15 cellular contexts compared by ENCODE assay signal in the genomic region with DNA sequence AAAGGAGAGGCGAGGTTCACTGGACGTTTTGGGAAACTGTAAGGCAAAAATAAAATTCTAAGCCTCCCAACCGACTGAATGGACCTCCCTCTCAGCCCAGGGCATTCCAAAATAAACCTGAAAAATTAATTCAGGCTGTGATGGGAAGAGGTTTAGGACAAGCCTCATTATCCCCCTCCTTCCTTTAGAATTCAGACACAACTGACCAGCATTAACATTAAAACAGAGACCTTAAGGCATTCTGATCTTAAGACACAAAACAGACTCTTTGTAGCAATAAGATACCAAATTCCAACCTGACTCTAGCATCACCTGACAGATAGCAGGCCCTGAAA. TPM values are rescaled to one million over a fixed set of nuclear protein-coding genes. Genes with fewer than 3 reads are reported as not detected.
A peak's percentile ranks its signal among the peaks of the same experiment; 100 is the strongest.
DNase-seq lines count a peak whose midpoint lies in the region; ATAC-seq and TF ChIP-seq lines count a peak whose summit lies in the region.
"Had no signal": no experiment of that assay in that cellular context is flagged by ENCODE, and none has a peak within 500 bp of the region (broad histone marks: within the 10 kb centered on the region; RNA-seq: fewer than 3 reads in every experiment).

No MANE protein-coding gene starts in this region.

- TF ChIP-seq POLR2A in esophagus squamous epithelium (IDR thresholded peaks at IDR 0.05): no peak
- no peak for TF ChIP-seq POLR2A in prostate gland (IDR thresholded peaks at IDR 0.05)

- H3K4me1 ChIP-seq in GM23248 (ENCODE audit: insufficient read depth) (no peaks in the 10 kb centered on the region), PC-9 (replicated peaks; ENCODE audit: insufficient read depth) (peaks cover 7% of the 10 kb centered on the region), esophagus squamous epithelium (peaks cover 11 to 46% (median 19%) of the 10 kb centered on the region in 3 donors), prostate gland (replicated peaks) (no peaks in the 10 kb centered on the region)

- peak overlapping the region; percentile 56 for H2AFZ ChIP-seq in GM23248
- H2AFZ ChIP-seq in PC-9: no peak overlapping the region

- POLR2A ChIA-PET in PC-9 (lab: Charles Lee; ENCODE audit: unreplicated experiment): interaction anchor here (0.6 to 0.7 kb wide), 2 partner anchors 114 to 118 kb away, joined by 3 to 6 read pairs; a partner anchor contains a TSS

- TF ChIP-seq CTCF in PC-9 (conservative IDR thresholded peaks at IDR 0.05) (no peak), esophagus squamous epithelium (IDR thresholded peaks at IDR 0.05) (no peak), prostate gland (IDR thresholded peaks at IDR 0.05) (no peak)

- no peaks in the 10 kb centered on the region for H3K9me3 ChIP-seq in GM23248 (ENCODE audit: low read depth)
- peaks cover 14% of the 10 kb centered on the region for H3K9me3 ChIP-seq in PC-9 (ENCODE audit: insufficient read depth, low read depth)
- H3K9me3 ChIP-seq in esophagus squamous epithelium: peaks cover 0 to 13% (median 10%) of the 10 kb centered on the region in 3 donors
- H3K9me3 ChIP-seq in prostate gland: no peaks in the 10 kb centered on the region

- H3K9me2 ChIP-seq in GM23248 (ENCODE audit: insufficient read depth) (no peaks in the 10 kb centered on the region), PC-9 (ENCODE audit: insufficient read depth) (no peaks in the 10 kb centered on the region)

- H3K27me3 ChIP-seq in GM23248 (replicated peaks; ENCODE audit: insufficient read depth) (no peaks in the 10 kb centered on the region), PC-9 (ENCODE audit: insufficient read depth, low read depth) (no peaks in the 10 kb centered on the region), esophagus squamous epithelium (no peaks in the 10 kb centered on the region), prostate gland (replicated peaks; ENCODE audit: insufficient read depth) (no peaks in the 10 kb centered on the region)

- H3K36me3 ChIP-seq in GM23248 (ENCODE audit: low read depth): no peaks in the 10 kb centered on the region
- H3K36me3 ChIP-seq in PC-9 (ENCODE audit: low read depth): no peaks in the 10 kb centered on the region
- H3K36me3 ChIP-seq in esophagus squamous epithelium: no peaks in the 10 kb centered on the region
- H3K36me3 ChIP-seq in prostate gland: no peaks in the 10 kb centered on the region

- 11% methylated on average over 3 of the region's 3 CpGs for WGBS in GM23248 (ENCODE audit: low coverage in 1 of 2, low lambda C conversion rate in 2 of 2, missing lambda C conversion rate in 2 of 2), 2 experiments
- 12 to 50% methylated on average over 3 of the region's 3 CpGs for WGBS in esophagus squamous epithelium, 2 donors
- WGBS in prostate gland: 52% methylated on average over 3 of the region's 3 CpGs

- H3K79me2 ChIP-seq in GM23248 (ENCODE audit: insufficient read depth) (no peaks in the 10 kb centered on the region), PC-9 (ENCODE audit: low read depth) (no peaks in the 10 kb centered on the region)

- peak overlapping the region; percentile 78 for H3K4me2 ChIP-seq in GM23248 (ENCODE audit: unreplicated experiment)
- peak overlapping the region; percentile 51; the same call in 1 of the 2 replicates for H3K4me2 ChIP-seq in PC-9

- in situ Hi-C loops in GM23248 (cut with MboI): no loop called here

- no peaks in the 10 kb centered on the region for H3F3A ChIP-seq in GM23248 (ENCODE audit: insufficient read depth)
- H3F3A ChIP-seq in PC-9 (ENCODE audit: insufficient read depth, low read depth): peaks cover 9% of the 10 kb centered on the region; the same call in 1 of the 2 replicates

- H3K27ac ChIP-seq in GM23248 (no peak overlapping the region), PC-9 (no peak overlapping the region), esophagus squamous epithelium (no peak overlapping the region), prostate gland (no peak overlapping the region)
- H3K27ac ChIP-seq: epithelial cell of prostate had no signal

- H4K20me1 ChIP-seq in GM23248 (ENCODE audit: insufficient read depth): no peaks in the 10 kb centered on the region
- no peaks in the 10 kb centered on the region for H4K20me1 ChIP-seq in PC-9 (ENCODE audit: insufficient read depth)

- no peak overlapping the region for H3K9ac ChIP-seq in GM23248

- DNase-seq in GM23248: no peak
- DNase-seq in PC-9: no peak
- no peak for DNase-seq in esophagus squamous epithelium (lab: John Stamatoyannopoulos, UW)
- no peak for DNase-seq in prostate gland (ENCODE audit: low spot score)
- no peak for DNase-seq in NCI-H226
- no peak for DNase-seq in ureter (ENCODE audit: low spot score)
- DNase-seq: activated CD4-positive, CD25-positive, alpha-beta regulatory T cell treated with anti-CD3 and anti-CD28 coated beads, Interleukin-2, amount 50 U/mL, for 72 hours; activated naive CD8-positive, alpha-beta T cell treated with anti-CD3 and anti-CD28 coated beads for 36 hours; KG1; NCI-H1436 treated with DMSO at 0.1 percent for 48 hours; stimulated activated naive CD4-positive, alpha-beta T cell had no signal

- no TSS peak for BruUV-seq in PC-9 (replicated peaks; lab: Mats Ljungman, UMichigan)

- H3K4me3 ChIP-seq in GM23248 (no peak overlapping the region), PC-9 (no peak overlapping the region), esophagus squamous epithelium (peak overlapping the region in 3 of 4 donors; percentile 48 to 62 (median 50)), prostate gland (peak overlapping the region; percentile 36 to 48)

- no peak for ATAC-seq in HG03045 (IDR thresholded peaks at IDR 0.05; ENCODE audit: unreplicated experiment)
- no peak for ATAC-seq in GM21576 (IDR thresholded peaks at IDR 0.05; ENCODE audit: unreplicated experiment)

- intact Hi-C loops in PC-9 (cut with micrococcal nuclease; ENCODE audit: unreplicated experiment) (no loop called here), esophagus squamous epithelium (cut with DNase I) (loop anchor here (10.0 kb wide), 1 partner anchor 412 kb away; a partner anchor contains a TSS), prostate gland (cut with DNase I) (loop anchor here (10.0 kb wide), 2 partner anchors 302 to 412 kb away; a partner anchor contains a TSS)

- CTCF ChIA-PET in PC-9 (lab: Charles Lee): no interaction called here

RNA-seq across cellular contexts. Expression of a gene that starts 0.3 kb away (rescaled TPM):
- 0.38 and 0.65 TPM in 2 replicates for total RNA-seq in GM23248 (2014; rRNA removed; shearing (Covaris generic))
- 0.81 and 1.1 TPM in 2 replicates for polyA plus RNA-seq in GM23248 (2016; fragmentation: Nextera tagmentation; extraction: Ambion mirVana)
- total RNA-seq in PC-9 (2021) (1.1 and 1.3 TPM in 2 replicates), esophagus squamous epithelium (10 to 100 TPM in 2 of 4 donors, 1 to 10 TPM in 2; 3.3 to 20.4 (median 10.4) TPM), prostate gland (10 to 100 TPM; 26.6 to 55.3 TPM), ureter (16.9 TPM)
- total RNA-seq: activated naive CD8-positive, alpha-beta T cell treated with anti-CD3 and anti-CD28 coated beads for 36 hours; B cell had no signal

RNA-seq across cellular contexts. Expression of a gene that starts 31.4 kb away (rescaled TPM):
- total RNA-seq in GM23248 (2014; rRNA removed; shearing (Covaris generic)): 4.4 and 7.8 TPM in 2 replicates
- polyA plus RNA-seq in GM23248 (2016; fragmentation: Nextera tagmentation; extraction: Ambion mirVana): 5.2 and 6.8 TPM in 2 replicates
- total RNA-seq in PC-9 (2021) (10.9 and 16.9 TPM in 2 replicates), esophagus squamous epithelium (1 to 10 TPM; 3.1 to 9.1 (median 5.7) TPM), prostate gland (10 to 100 TPM in 1 of 2 donors, 1 to 10 TPM in 1; 9.8 to 10.3 TPM), ureter (12.4 TPM)

Comparison
In these comparisons a context has a peak if more than half of its experiments do, and no peak if none do; other contexts are left out.
1. H3K4me3 ChIP-seq: peak in esophagus squamous epithelium (3 of 4) and prostate gland (2 of 2); none in GM23248 (single experiment) and PC-9 (single experiment).